ENCODE assay signal across 1 cellular context in genomic region chr3:197523551-197523950, GRCh38.
TF ChIP-seq lines count a peak whose summit lies in the region.

No MANE protein-coding gene starts in this region.

TF ChIP-seq in IMR-90, 13 proteins besides CTCF, POLR2A, EP300 and RAD21:
- TF ChIP-seq RFX5 (IDR thresholded peaks at IDR 0.05; ENCODE audit: low read depth, low read length) (no peak), MAZ (IDR thresholded peaks at IDR 0.05; ENCODE audit: borderline replicate concordance, low read depth, low read length) (no peak), NFE2L2 (IDR thresholded peaks at IDR 0.05; ENCODE audit: low read depth, low read length) (no peak), SMC3 (IDR thresholded peaks at IDR 0.05; ENCODE audit: low read depth, low read length) (no peak), CHD1 (IDR thresholded peaks at IDR 0.05; ENCODE audit: low read depth, low read length) (no peak), BHLHE40 (IDR thresholded peaks at IDR 0.05; ENCODE audit: low read depth, low read length) (no peak), FOS (IDR thresholded peaks at IDR 0.05; ENCODE audit: low read depth, low read length) (no peak), MAFK (IDR thresholded peaks at IDR 0.05; ENCODE audit: low read depth, low read length) (no peak), RCOR1 (IDR thresholded peaks at IDR 0.05; ENCODE audit: insufficient replicate concordance, low read length) (no peak), CEBPB (IDR thresholded peaks at IDR 0.05; ENCODE audit: low read depth, low read length) (no peak), MXI1 (IDR thresholded peaks at IDR 0.05; ENCODE audit: borderline replicate concordance, low read depth, low read length) (no peak)
- TF ChIP-seq, protein P1, sequence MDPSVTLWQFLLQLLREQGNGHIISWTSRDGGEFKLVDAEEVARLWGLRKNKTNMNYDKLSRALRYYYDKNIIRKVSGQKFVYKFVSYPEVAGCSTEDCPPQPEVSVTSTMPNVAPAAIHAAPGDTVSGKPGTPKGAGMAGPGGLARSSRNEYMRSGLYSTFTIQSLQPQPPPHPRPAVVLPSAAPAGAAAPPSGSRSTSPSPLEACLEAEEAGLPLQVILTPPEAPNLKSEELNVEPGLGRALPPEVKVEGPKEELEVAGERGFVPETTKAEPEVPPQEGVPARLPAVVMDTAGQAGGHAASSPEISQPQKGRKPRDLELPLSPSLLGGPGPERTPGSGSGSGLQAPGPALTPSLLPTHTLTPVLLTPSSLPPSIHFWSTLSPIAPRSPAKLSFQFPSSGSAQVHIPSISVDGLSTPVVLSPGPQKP (IDR thresholded peaks at IDR 0.05; ENCODE audit: borderline replicate concordance, low read depth, low read length) = no peak
- TF ChIP-seq, protein P2, sequence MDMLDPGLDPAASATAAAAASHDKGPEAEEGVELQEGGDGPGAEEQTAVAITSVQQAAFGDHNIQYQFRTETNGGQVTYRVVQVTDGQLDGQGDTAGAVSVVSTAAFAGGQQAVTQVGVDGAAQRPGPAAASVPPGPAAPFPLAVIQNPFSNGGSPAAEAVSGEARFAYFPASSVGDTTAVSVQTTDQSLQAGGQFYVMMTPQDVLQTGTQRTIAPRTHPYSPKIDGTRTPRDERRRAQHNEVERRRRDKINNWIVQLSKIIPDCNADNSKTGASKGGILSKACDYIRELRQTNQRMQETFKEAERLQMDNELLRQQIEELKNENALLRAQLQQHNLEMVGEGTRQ (IDR thresholded peaks at IDR 0.05; ENCODE audit: low read depth, low read length) = no peak
TF ChIP-seq in IMR-90: peak in this region for 0.
